ENCODE assay signal across 1 cellular context in the genomic region with DNA sequence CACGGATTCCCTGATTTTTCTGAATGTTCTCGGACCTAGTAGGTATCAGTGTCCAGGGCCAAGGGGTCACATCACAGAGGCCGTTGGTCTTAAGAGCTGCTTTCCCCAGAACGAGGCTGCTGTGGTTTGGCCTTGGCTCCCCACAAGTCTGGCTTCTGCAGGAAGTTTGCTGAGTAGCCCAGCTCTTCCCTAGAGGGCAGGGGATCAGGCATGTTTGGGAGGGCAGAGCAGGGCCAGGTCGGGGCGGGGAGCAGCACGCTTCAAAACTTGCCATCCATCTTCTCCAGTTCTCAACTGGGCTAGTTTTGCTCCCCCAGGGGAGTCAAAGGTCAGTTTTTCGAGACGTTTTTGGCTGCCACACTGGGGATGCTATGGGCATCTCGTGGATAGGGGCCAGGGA.
TF ChIP-seq lines count a peak whose summit lies in the region.

No MANE protein-coding gene starts in this region.

TF ChIP-seq in SK-N-SH, 30 proteins besides CTCF, POLR2A, EP300 and RAD21 (continued from another document):
- TF ChIP-seq, protein P1, sequence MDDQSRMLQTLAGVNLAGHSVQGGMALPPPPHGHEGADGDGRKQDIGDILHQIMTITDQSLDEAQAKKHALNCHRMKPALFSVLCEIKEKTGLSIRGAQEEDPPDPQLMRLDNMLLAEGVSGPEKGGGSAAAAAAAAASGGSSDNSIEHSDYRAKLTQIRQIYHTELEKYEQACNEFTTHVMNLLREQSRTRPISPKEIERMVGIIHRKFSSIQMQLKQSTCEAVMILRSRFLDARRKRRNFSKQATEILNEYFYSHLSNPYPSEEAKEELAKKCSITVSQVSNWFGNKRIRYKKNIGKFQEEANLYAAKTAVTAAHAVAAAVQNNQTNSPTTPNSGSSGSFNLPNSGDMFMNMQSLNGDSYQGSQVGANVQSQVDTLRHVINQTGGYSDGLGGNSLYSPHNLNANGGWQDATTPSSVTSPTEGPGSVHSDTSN (IDR thresholded peaks at IDR 0.05), result no peak
- TF ChIP-seq FOXM1 (IDR thresholded peaks at IDR 0.05; ENCODE audit: low read depth), result no peak
- TF ChIP-seq, protein P2, sequence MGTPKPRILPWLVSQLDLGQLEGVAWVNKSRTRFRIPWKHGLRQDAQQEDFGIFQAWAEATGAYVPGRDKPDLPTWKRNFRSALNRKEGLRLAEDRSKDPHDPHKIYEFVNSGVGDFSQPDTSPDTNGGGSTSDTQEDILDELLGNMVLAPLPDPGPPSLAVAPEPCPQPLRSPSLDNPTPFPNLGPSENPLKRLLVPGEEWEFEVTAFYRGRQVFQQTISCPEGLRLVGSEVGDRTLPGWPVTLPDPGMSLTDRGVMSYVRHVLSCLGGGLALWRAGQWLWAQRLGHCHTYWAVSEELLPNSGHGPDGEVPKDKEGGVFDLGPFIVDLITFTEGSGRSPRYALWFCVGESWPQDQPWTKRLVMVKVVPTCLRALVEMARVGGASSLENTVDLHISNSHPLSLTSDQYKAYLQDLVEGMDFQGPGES (IDR thresholded peaks at IDR 0.05; ENCODE audit: low read depth, low read length), result no peak
- TF ChIP-seq GABPA (IDR thresholded peaks at IDR 0.05; ENCODE audit: low read depth), result no peak
- no peak for TF ChIP-seq NFIC (IDR thresholded peaks at IDR 0.05; ENCODE audit: borderline replicate concordance)
- TF ChIP-seq CHD2 (IDR thresholded peaks at IDR 0.05; ENCODE audit: low read length, partially characterized antibody), result no peak
- TF ChIP-seq, protein P3, sequence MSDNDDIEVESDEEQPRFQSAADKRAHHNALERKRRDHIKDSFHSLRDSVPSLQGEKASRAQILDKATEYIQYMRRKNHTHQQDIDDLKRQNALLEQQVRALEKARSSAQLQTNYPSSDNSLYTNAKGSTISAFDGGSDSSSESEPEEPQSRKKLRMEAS (IDR thresholded peaks at IDR 0.05; ENCODE audit: low read depth), result no peak
